20 cellular contexts compared by ENCODE assay signal in the genomic region with DNA sequence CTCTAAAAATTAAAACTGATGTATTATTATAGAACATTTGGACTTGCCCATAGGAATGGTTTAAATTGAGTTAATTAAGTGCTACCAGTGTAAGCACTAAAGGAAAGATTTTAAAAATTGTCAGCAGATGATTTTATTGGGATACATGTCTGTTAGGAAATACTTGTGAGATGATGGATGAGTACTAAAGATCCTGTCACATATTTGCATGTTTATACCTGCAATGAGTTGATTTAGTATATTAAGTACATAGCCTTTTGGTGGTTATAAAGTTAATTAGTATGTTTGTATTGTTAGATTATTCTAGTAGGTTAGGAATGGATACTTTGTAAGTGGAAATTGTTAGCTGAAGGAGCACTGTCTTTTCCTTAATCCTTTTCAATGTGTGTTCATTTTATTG.
DNase-seq lines count a peak whose midpoint lies in the region; FAIRE-seq and TF ChIP-seq lines count a peak whose summit lies in the region.
"Had no signal": no experiment of that assay in that cellular context is flagged by ENCODE, and none has a peak within 500 bp of the region (broad histone marks: within the 10 kb centered on the region; RNA-seq: fewer than 3 reads in every experiment).

No MANE protein-coding gene starts in this region.

- no peaks in the 10 kb centered on the region for H3K27me3 ChIP-seq in bronchial epithelial cell (ENCODE audit: control insufficient read depth, insufficient read depth, low read length)

- POLR2A ChIA-PET in HEK293T (lab: Yijun Ruan, JAX), result no interaction called here

- CTCF ChIA-PET in HEK293T (lab: Yijun Ruan, JAX), result no interaction called here

- no peak for TF ChIP-seq CTCF in bronchial epithelial cell (IDR thresholded peaks at IDR 0.05; ENCODE audit: insufficient read depth, low read length, severe bottlenecking)

- peaks cover 1% of the 10 kb centered on the region for H3K36me3 ChIP-seq in bronchial epithelial cell (ENCODE audit: control insufficient read depth, insufficient read depth, low read length)

- no peak for DNase-seq in HEK293T (ENCODE audit: extremely low spot score)
- DNase-seq in bronchial epithelial cell (ENCODE audit: low read depth), result peak; percentile 76
- DNase-seq in activated CD4-positive, CD25-positive, alpha-beta regulatory T cell (lab: John Stamatoyannopoulos, UW), result no peak
- DNase-seq in stimulated activated CD4-positive, alpha-beta T cell treated with anti-CD3 and anti-CD28 coated beads, Interleukin-2, amount 100 ng/mL, for 24 hours, result no peak
- no peak for DNase-seq in RKO (ENCODE audit: low spot score)
- DNase-seq: C1 segment of cervical spinal cord; Calu3; CD4-positive, alpha-beta memory T cell; COR-L47; DMS153; DND-41; GDM1; GM23248; H7; HCEC 1CT had no signal

- FAIRE-seq in G401.6 (lab: Jason Lieb, UNC) (peak; percentile 61), bronchial epithelial cell (lab: Jason Lieb, UNC) (no peak), islet of Langerhans (lab: Jason Lieb, UNC) (peak; percentile 72)
- FAIRE-seq: GM12891, GM18507, H1 had no signal

- no peak overlapping the region for H3K4me3 ChIP-seq in bronchial epithelial cell (ENCODE audit: low read depth, low read length)
- H3K4me3 ChIP-seq: GM23248 had no signal

TF ChIP-seq in HEK293T, 16 proteins besides CTCF, POLR2A, EP300 and RAD21:
- TF ChIP-seq L3MBTL2 (conservative IDR thresholded peaks at IDR 0.05), result no peak
- TF ChIP-seq, protein P1, sequence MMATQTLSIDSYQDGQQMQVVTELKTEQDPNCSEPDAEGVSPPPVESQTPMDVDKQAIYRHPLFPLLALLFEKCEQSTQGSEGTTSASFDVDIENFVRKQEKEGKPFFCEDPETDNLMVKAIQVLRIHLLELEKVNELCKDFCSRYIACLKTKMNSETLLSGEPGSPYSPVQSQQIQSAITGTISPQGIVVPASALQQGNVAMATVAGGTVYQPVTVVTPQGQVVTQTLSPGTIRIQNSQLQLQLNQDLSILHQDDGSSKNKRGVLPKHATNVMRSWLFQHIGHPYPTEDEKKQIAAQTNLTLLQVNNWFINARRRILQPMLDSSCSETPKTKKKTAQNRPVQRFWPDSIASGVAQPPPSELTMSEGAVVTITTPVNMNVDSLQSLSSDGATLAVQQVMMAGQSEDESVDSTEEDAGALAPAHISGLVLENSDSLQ (IDR thresholded peaks at IDR 0.05), result 0 out of 2 replicates have a peak, but pooled peaks have one; percentile 8
